In genomic region chr7:27634892-27635538, GRCh38 we compare ENCODE assay signal across 16 cellular contexts. TPM values are rescaled to one million over a fixed set of nuclear protein-coding genes. Genes with fewer than 3 reads are reported as not detected.
A peak's percentile ranks its signal among the peaks of the same experiment; 100 is the strongest.
DNase-seq lines count a peak whose midpoint lies in the region; ATAC-seq lines count a peak whose summit lies in the region.
"Had no signal": no experiment of that assay in that cellular context is flagged by ENCODE, and none has a peak within 500 bp of the region (broad histone marks: within the 10 kb centered on the region; RNA-seq: fewer than 3 reads in every experiment).

No MANE protein-coding gene starts in this region.

- intact Hi-C loops in activated T-helper 1 cell treated with anti-CD3 and anti-CD28 coated beads, Interleukin-12 subunit alpha, Interleukin-12 subunit beta, Interleukin-2, Interleukin-4 antibody, amounts not matched to agents 30 ng/mL and 10 ng/mL and 1 ng/mL, durations not matched to agents 14 hours and 24 hours and 36 hours (cut with micrococcal nuclease) = no loop called here

- no peak for ATAC-seq in activated naive CD8-positive, alpha-beta T cell treated with anti-CD3 and anti-CD28 coated beads, Interleukin-2, amount 10 ng/mL, durations not matched to agents 7 days and 5 days (ENCODE audit: low read depth)
- ATAC-seq in activated naive CD8-positive, alpha-beta T cell treated with anti-CD3 and anti-CD28 coated beads, Interleukin-2, amount 50 U/mL, for 24 hours = no peak
- ATAC-seq: SK-N-SH treated with all-trans-retinoic acid at 6 μM for 48 hours, T-cell had no signal

- H3K27me3 Mint-ChIP-seq in activated naive CD8-positive, alpha-beta T cell treated with anti-CD3 and anti-CD28 coated beads, Interleukin-2, amount 10 ng/mL, durations not matched to agents 7 days and 5 days = no peaks in the 10 kb centered on the region
- H3K27me3 Mint-ChIP-seq in activated naive CD8-positive, alpha-beta T cell treated with anti-CD3 and anti-CD28 coated beads, Interleukin-2, amount 50 U/mL, for 24 hours = no peaks in the 10 kb centered on the region
- H3K27me3 Mint-ChIP-seq in activated T-helper 1 cell treated with anti-CD3 and anti-CD28 coated beads, Interleukin-12 subunit alpha, Interleukin-12 subunit beta, Interleukin-2, Interleukin-4 antibody, amounts not matched to agents 30 ng/mL and 10 ng/mL and 1 ng/mL, durations not matched to agents 14 hours and 24 hours and 36 hours (ENCODE audit: insufficient read depth) = no peaks in the 10 kb centered on the region
- H3K27me3 Mint-ChIP-seq: T-cell had no signal

- no peak overlapping the region for H3K4me3 Mint-ChIP-seq in activated naive CD8-positive, alpha-beta T cell treated with anti-CD3 and anti-CD28 coated beads, Interleukin-2, amount 10 ng/mL, durations not matched to agents 7 days and 5 days
- H3K4me3 Mint-ChIP-seq in activated naive CD8-positive, alpha-beta T cell treated with anti-CD3 and anti-CD28 coated beads, Interleukin-2, amount 50 U/mL, for 24 hours = no peak overlapping the region
- no peak overlapping the region for H3K4me3 Mint-ChIP-seq in activated T-helper 1 cell treated with anti-CD3 and anti-CD28 coated beads, Interleukin-12 subunit alpha, Interleukin-12 subunit beta, Interleukin-2, Interleukin-4 antibody, amounts not matched to agents 30 ng/mL and 10 ng/mL and 1 ng/mL, durations not matched to agents 14 hours and 24 hours and 36 hours
- H3K4me3 Mint-ChIP-seq: CD14-positive monocyte, T-cell had no signal

- peak overlapping the region; percentile 28 for H3K27ac Mint-ChIP-seq in activated naive CD8-positive, alpha-beta T cell treated with anti-CD3 and anti-CD28 coated beads, Interleukin-2, amount 10 ng/mL, durations not matched to agents 7 days and 5 days
- no peak overlapping the region for H3K27ac Mint-ChIP-seq in activated naive CD8-positive, alpha-beta T cell treated with anti-CD3 and anti-CD28 coated beads, Interleukin-2, amount 50 U/mL, for 24 hours
- no peak overlapping the region for H3K27ac Mint-ChIP-seq in activated T-helper 1 cell treated with anti-CD3 and anti-CD28 coated beads, Interleukin-12 subunit alpha, Interleukin-12 subunit beta, Interleukin-2, Interleukin-4 antibody, amounts not matched to agents 30 ng/mL and 10 ng/mL and 1 ng/mL, durations not matched to agents 14 hours and 24 hours and 36 hours
- H3K27ac Mint-ChIP-seq: CD14-positive monocyte, T-cell had no signal

- DNase-seq in activated naive CD8-positive, alpha-beta T cell treated with anti-CD3 and anti-CD28 coated beads, Interleukin-2, amount 10 ng/mL, durations not matched to agents 7 days and 5 days = no peak
- DNase-seq in activated naive CD8-positive, alpha-beta T cell treated with anti-CD3 and anti-CD28 coated beads, Interleukin-2, amount 50 U/mL, for 24 hours = no peak
- DNase-seq in NCI-H1105 (lab: John Stamatoyannopoulos, UW) (peak; percentile 58), astrocyte of the hippocampus (ENCODE audit: low read depth, low spot score) (peak; percentile 32), AML-193 (lab: John Stamatoyannopoulos, UW) (no peak), GM19238 (ENCODE audit: insufficient read length, low spot score) (no peak)
- no peak for DNase-seq in activated T-helper 1 cell treated with anti-CD3 and anti-CD28 coated beads, Interleukin-12 subunit alpha, Interleukin-12 subunit beta, Interleukin-2, Interleukin-4 antibody, amounts not matched to agents 30 ng/mL and 10 ng/mL and 1 ng/mL, durations not matched to agents 14 hours and 24 hours and 36 hours (ENCODE audit: low spot score)
- DNase-seq: Caco-2, GF-D8, GM23248, NCI-H2171, PC-9, SIG-M5, T-cell had no signal

- H3K36me3 Mint-ChIP-seq in activated naive CD8-positive, alpha-beta T cell treated with anti-CD3 and anti-CD28 coated beads, Interleukin-2, amount 10 ng/mL, durations not matched to agents 7 days and 5 days = peaks cover 13% of the 10 kb centered on the region
- peaks cover 20% of the 10 kb centered on the region for H3K36me3 Mint-ChIP-seq in activated naive CD8-positive, alpha-beta T cell treated with anti-CD3 and anti-CD28 coated beads, Interleukin-2, amount 50 U/mL, for 24 hours (ENCODE audit: low read depth)
- peaks cover 14% of the 10 kb centered on the region for H3K36me3 Mint-ChIP-seq in activated T-helper 1 cell treated with anti-CD3 and anti-CD28 coated beads, Interleukin-12 subunit alpha, Interleukin-12 subunit beta, Interleukin-2, Interleukin-4 antibody, amounts not matched to agents 30 ng/mL and 10 ng/mL and 1 ng/mL, durations not matched to agents 14 hours and 24 hours and 36 hours (ENCODE audit: low read depth)

- H3K4me1 Mint-ChIP-seq in activated naive CD8-positive, alpha-beta T cell treated with anti-CD3 and anti-CD28 coated beads, Interleukin-2, amount 10 ng/mL, durations not matched to agents 7 days and 5 days = peaks cover 19% of the 10 kb centered on the region
- peaks cover 24% of the 10 kb centered on the region for H3K4me1 Mint-ChIP-seq in activated naive CD8-positive, alpha-beta T cell treated with anti-CD3 and anti-CD28 coated beads, Interleukin-2, amount 50 U/mL, for 24 hours
- peaks cover 7% of the 10 kb centered on the region for H3K4me1 Mint-ChIP-seq in activated T-helper 1 cell treated with anti-CD3 and anti-CD28 coated beads, Interleukin-12 subunit alpha, Interleukin-12 subunit beta, Interleukin-2, Interleukin-4 antibody, amounts not matched to agents 30 ng/mL and 10 ng/mL and 1 ng/mL, durations not matched to agents 14 hours and 24 hours and 36 hours (ENCODE audit: low read depth)
- H3K4me1 Mint-ChIP-seq: CD14-positive monocyte had no signal

- H3K9me3 Mint-ChIP-seq in activated naive CD8-positive, alpha-beta T cell treated with anti-CD3 and anti-CD28 coated beads, Interleukin-2, amount 10 ng/mL, durations not matched to agents 7 days and 5 days = no peaks in the 10 kb centered on the region
- H3K9me3 Mint-ChIP-seq in activated naive CD8-positive, alpha-beta T cell treated with anti-CD3 and anti-CD28 coated beads, Interleukin-2, amount 50 U/mL, for 24 hours = peaks cover 4% of the 10 kb centered on the region
- peaks cover 3% of the 10 kb centered on the region for H3K9me3 Mint-ChIP-seq in activated T-helper 1 cell treated with anti-CD3 and anti-CD28 coated beads, Interleukin-12 subunit alpha, Interleukin-12 subunit beta, Interleukin-2, Interleukin-4 antibody, amounts not matched to agents 30 ng/mL and 10 ng/mL and 1 ng/mL, durations not matched to agents 14 hours and 24 hours and 36 hours
- H3K9me3 Mint-ChIP-seq: CD14-positive monocyte had no signal

- POLR2A ChIA-PET in activated naive CD8-positive, alpha-beta T cell treated with anti-CD3 and anti-CD28 coated beads, Interleukin-2, amount 10 ng/mL, durations not matched to agents 7 days and 5 days (lab: Charles Lee) = no interaction called here

RNA-seq across cellular contexts. Expression of gene HIBADH, which starts 27.7 kb away (rescaled TPM):
- total RNA-seq in activated naive CD8-positive, alpha-beta T cell treated with anti-CD3 and anti-CD28 coated beads, Interleukin-2, amount 10 ng/mL, durations not matched to agents 7 days and 5 days = 10 to 100 TPM; 12.9 to 14.4 TPM
- 21.0 and 21.2 TPM in 2 replicates for total RNA-seq in activated T-helper 1 cell treated with anti-CD3 and anti-CD28 coated beads, Interleukin-12 subunit alpha, Interleukin-12 subunit beta, Interleukin-2, Interleukin-4 antibody, amounts not matched to agents 30 ng/mL and 10 ng/mL and 1 ng/mL, durations not matched to agents 14 hours and 24 hours and 36 hours

Comparison
In these comparisons a context has a peak if more than half of its experiments do, and no peak if none do; other contexts are left out.
1. DNase-seq: peak in NCI-H1105 (single experiment) and astrocyte of the hippocampus (single experiment); none in activated naive CD8-positive, alpha-beta T cell treated with anti-CD3 and anti-CD28 coated beads, Interleukin-2, amount 10 ng/mL, durations not matched to agents 7 days and 5 days (single experiment), activated naive CD8-positive, alpha-beta T cell treated with anti-CD3 and anti-CD28 coated beads, Interleukin-2, amount 50 U/mL, for 24 hours (single experiment), activated T-helper 1 cell treated with anti-CD3 and anti-CD28 coated beads, Interleukin-12 subunit alpha, Interleukin-12 subunit beta, Interleukin-2, Interleukin-4 antibody, amounts not matched to agents 30 ng/mL and 10 ng/mL and 1 ng/mL, durations not matched to agents 14 hours and 24 hours and 36 hours (single experiment), AML-193 (0 of 2) and GM19238 (single experiment).